Comparison of ENCODE assay signal across 9 cellular contexts in genomic region chr7:98418636-98419315, GRCh38. TPM values are rescaled to one million over a fixed set of nuclear protein-coding genes. Genes with fewer than 3 reads are reported as not detected.
A peak's percentile ranks its signal among the peaks of the same experiment; 100 is the strongest.
DNase-seq lines count a peak whose midpoint lies in the region; ATAC-seq, FAIRE-seq and TF ChIP-seq lines count a peak whose summit lies in the region.
"Had no signal": no experiment of that assay in that cellular context is flagged by ENCODE, and none has a peak within 500 bp of the region (broad histone marks: within the 10 kb centered on the region; RNA-seq: fewer than 3 reads in every experiment).

No MANE protein-coding gene starts in this region.

- H3K27me3 ChIP-seq in Caco-2 (replicated peaks; ENCODE audit: control insufficient read depth, insufficient read depth, low read length) (no peaks in the 10 kb centered on the region), GM12878 (replicated peaks in 1 of 2; ENCODE audit: control insufficient read depth in 2 of 2, insufficient read depth in 2 of 2, low read length in 1 of 2) (0 out of 4 replicates have a peak, but pooled peaks cover 0 to 3% of the 10 kb centered on the region in 2 experiments)
- no peaks in the 10 kb centered on the region for H3K27me3 ChIP-seq in naive thymus-derived CD4-positive, alpha-beta T cell (ENCODE audit: control insufficient read depth in 2 of 2, insufficient read depth in 2 of 2, low read length in 2 of 2)

- H3K9me3 ChIP-seq in Caco-2 (no peaks in the 10 kb centered on the region), GM12878 (replicated peaks; ENCODE audit: control insufficient read depth, insufficient read depth, low read length) (no peaks in the 10 kb centered on the region)
- no peaks in the 10 kb centered on the region for H3K9me3 ChIP-seq in naive thymus-derived CD4-positive, alpha-beta T cell (ENCODE audit: control insufficient read depth in 2 of 3, low read length in 3 of 3)

- TSS peak; percentile 77 for BruUV-seq in Caco-2 (replicated peaks; lab: Mats Ljungman, UMichigan)
- BruUV-seq in GM12878 (replicated peaks; lab: Mats Ljungman, UMichigan) = no TSS peak

- ATAC-seq in GM12878 (no peak; the same call in 2 of the 3 replicates), GM18909 (IDR thresholded peaks at IDR 0.05; ENCODE audit: poor library complexity, unreplicated experiment) (no peak), HG03521 (IDR thresholded peaks at IDR 0.05; ENCODE audit: unreplicated experiment) (no peak)
- ATAC-seq in naive thymus-derived CD4-positive, alpha-beta T cell = peak; percentile 27

- no peak overlapping the region for H3K27ac ChIP-seq in GM12878 (ENCODE audit: control insufficient read depth, insufficient read depth)
- H3K27ac ChIP-seq in naive thymus-derived CD4-positive, alpha-beta T cell (ENCODE audit: low read depth, low read length) = no peak overlapping the region

- H2AFZ ChIP-seq in GM12878 (ENCODE audit: control insufficient read depth, low read depth, low read length) = no peak overlapping the region

- no peaks in the 10 kb centered on the region for H3K79me2 ChIP-seq in GM12878 (ENCODE audit: control insufficient read depth, insufficient read depth, low read length)

- H3K27me3 Mint-ChIP-seq in Caco-2 (ENCODE audit: insufficient read depth, unreplicated experiment) = no peaks in the 10 kb centered on the region
- H3K27me3 Mint-ChIP-seq in naive thymus-derived CD4-positive, alpha-beta T cell = peaks cover 0 to 14% (median 4%) of the 10 kb centered on the region in 5 donors

- peaks cover 18% of the 10 kb centered on the region for H3K36me3 Mint-ChIP-seq in Caco-2 (ENCODE audit: insufficient read depth, unreplicated experiment)
- H3K36me3 Mint-ChIP-seq in naive thymus-derived CD4-positive, alpha-beta T cell = no peaks in the 10 kb centered on the region
- H3K36me3 Mint-ChIP-seq: IgD-negative memory B cell had no signal

- peak overlapping the region; percentile 63 for H3K4me3 Mint-ChIP-seq in Caco-2 (ENCODE audit: unreplicated experiment)
- H3K4me3 Mint-ChIP-seq in naive thymus-derived CD4-positive, alpha-beta T cell = no peak overlapping the region
- H3K4me3 Mint-ChIP-seq: IgD-negative memory B cell had no signal

- H3K4me1 ChIP-seq in Caco-2 = peaks cover 38% of the 10 kb centered on the region
- H3K4me1 ChIP-seq in GM12878 (ENCODE audit: control insufficient read depth, insufficient read depth, low read length) = peaks cover 6% of the 10 kb centered on the region; the same call in 1 of the 2 replicates
- H3K4me1 ChIP-seq in naive thymus-derived CD4-positive, alpha-beta T cell (ENCODE audit: control insufficient read depth in 2 of 2, insufficient read depth in 2 of 2, low read length in 2 of 2) = no peaks in the 10 kb centered on the region

- H3K36me3 ChIP-seq in Caco-2 (ENCODE audit: control insufficient read depth, insufficient read depth, low read length) = no peaks in the 10 kb centered on the region
- no peaks in the 10 kb centered on the region for H3K36me3 ChIP-seq in GM12878 (ENCODE audit: control insufficient read depth in 2 of 2, insufficient read depth in 2 of 2, low read length in 1 of 2)
- no peaks in the 10 kb centered on the region for H3K36me3 ChIP-seq in naive thymus-derived CD4-positive, alpha-beta T cell (ENCODE audit: control insufficient read depth in 2 of 3, insufficient read depth in 3 of 3, low read length in 3 of 3)

- no peak overlapping the region for H3K4me3 ChIP-seq in Caco-2 (ENCODE audit: low read depth, low read length)
- H3K4me3 ChIP-seq in GM12878 = no peak overlapping the region
- H3K4me3 ChIP-seq in naive thymus-derived CD4-positive, alpha-beta T cell (ENCODE audit: low read length) = no peak overlapping the region

- no peak for TF ChIP-seq RAD21 in GM12878 (IDR thresholded peaks at IDR 0.05; ENCODE audit: insufficient read depth, low read depth, low read length)

- intact Hi-C loops in Caco-2 (cut with micrococcal nuclease; ENCODE audit: unreplicated experiment) = no loop called here
- intact Hi-C loops in GM12878 (cut with micrococcal nuclease; ENCODE audit: unreplicated experiment) = no loop called here
- intact Hi-C loops in naive thymus-derived CD4-positive, alpha-beta T cell (cut with micrococcal nuclease) = no loop called here
- intact Hi-C loops in posterior vena cava (cut with DNase I) = no loop called here

- WGBS in GM12878 (ENCODE audit: insufficient coverage, insufficient replicate concordance, low lambda C conversion rate, missing lambda C conversion rate) = 61% methylated on average over 7 of the region's 7 CpGs

- DNase-seq in Caco-2 = peak; percentile 86 to 97
- DNase-seq in LoVo (ENCODE audit: low spot score) = peak; percentile 99
- DNase-seq in GM12878 (ENCODE audit: low read depth, low spot score) = no peak
- no peak for DNase-seq in naive thymus-derived CD4-positive, alpha-beta T cell
- DNase-seq in posterior vena cava (ENCODE audit: low spot score) = no peak
- DNase-seq in effector CD8-positive, alpha-beta T cell (lab: John Stamatoyannopoulos, UW) = no peak

- TF ChIP-seq CTCF in Caco-2 (IDR thresholded peaks at IDR 0.05; ENCODE audit: insufficient read depth in 1 of 2, low read depth in 1 of 2, low read length in 1 of 2, severe bottlenecking in 1 of 2, unreplicated experiment in 1 of 2) = no peak
- no peak for TF ChIP-seq CTCF in GM12878 (IDR thresholded peaks at IDR 0.05 in 2 of 3, conservative IDR thresholded peaks at IDR 0.05 in 1 of 3; ENCODE audit: control insufficient read depth in 2 of 3, extremely low read depth in 1 of 3, insufficient read depth in 1 of 3, low read depth in 3 of 3, low read length in 3 of 3)

- SMC1A ChIA-PET in GM12878 (lab: Charles Lee; ENCODE audit: uncharacterized antibody, unreplicated experiment) = no interaction called here

- no peaks in the 10 kb centered on the region for H4K20me1 ChIP-seq in GM12878 (ENCODE audit: control insufficient read depth, insufficient read depth)

- RAD21 ChIA-PET in GM12878 (lab: Charles Lee; ENCODE audit: unreplicated experiment) = interaction anchor here (1.2 kb wide), 1 partner anchor 418 kb away, joined by 4 read pairs; no protein-coding TSS in a partner anchor

- no peak for FAIRE-seq in GM12878 (lab: Jason Lieb, UNC)

- H3K9me3 Mint-ChIP-seq in Caco-2 (ENCODE audit: unreplicated experiment) = peaks cover 10% of the 10 kb centered on the region
- H3K9me3 Mint-ChIP-seq in naive thymus-derived CD4-positive, alpha-beta T cell = peaks cover 0 to 2% (median 0%) of the 10 kb centered on the region in 11 donors

- TF ChIP-seq EP300 in GM12878 (IDR thresholded peaks at IDR 0.05; ENCODE audit: borderline replicate concordance in 1 of 2, control insufficient read depth in 1 of 2, low read depth in 2 of 2, low read length in 2 of 2) = no peak

- in situ Hi-C loops in GM12878 (cut with MboI) = no loop called here

- peak overlapping the region; percentile 98 for H3K27ac Mint-ChIP-seq in Caco-2 (ENCODE audit: unreplicated experiment)
- H3K27ac Mint-ChIP-seq in naive thymus-derived CD4-positive, alpha-beta T cell = no peak overlapping the region
- H3K27ac Mint-ChIP-seq: IgD-negative memory B cell had no signal

- CTCF ChIA-PET in Caco-2 (lab: Charles Lee) (interaction anchor here (0.7 to 1.2 kb wide), 2 partner anchors 17 to 1940 kb away, joined by 4 read pairs; no protein-coding TSS in a partner anchor), GM12878 (lab: Yijun Ruan, JAX) (interaction anchor here (1.0 to 6.3 kb wide), 6 partner anchors 9 to 422 kb away, joined by 4 to 58 read pairs (median 6); partner anchors contain the start of gene BAIAP2L1)
- CTCF ChIA-PET in naive thymus-derived CD4-positive, alpha-beta T cell (lab: Charles Lee) = no interaction called here

- H3K9ac ChIP-seq in GM12878 (ENCODE audit: control insufficient read depth, insufficient read depth, low read length) = no peak overlapping the region

- POLR2A ChIA-PET in Caco-2 (lab: Charles Lee) = interaction anchor here (1.4 kb wide), 1 partner anchor 11 kb away, joined by 3 read pairs; no protein-coding TSS in a partner anchor
- POLR2A ChIA-PET in GM12878 (lab: Charles Lee) = no interaction called here
- POLR2A ChIA-PET in naive thymus-derived CD4-positive, alpha-beta T cell (lab: Charles Lee) = no interaction called here

- no peak overlapping the region for H3K4me2 ChIP-seq in GM12878 (ENCODE audit: control insufficient read depth, insufficient read depth)

- TF ChIP-seq POLR2A in GM12878 (IDR thresholded peaks at IDR 0.05; ENCODE audit: low read depth, low read length) = no peak

- peaks cover 23% of the 10 kb centered on the region for H3K4me1 Mint-ChIP-seq in Caco-2 (ENCODE audit: low read depth, unreplicated experiment)
- no peaks in the 10 kb centered on the region for H3K4me1 Mint-ChIP-seq in naive thymus-derived CD4-positive, alpha-beta T cell

TF ChIP-seq in GM12878, 131 proteins besides CTCF, POLR2A, EP300 and RAD21 (continues in another document):
- TF ChIP-seq TAF1 (IDR thresholded peaks at IDR 0.05; ENCODE audit: borderline replicate concordance, low read depth, low read length) = no peak
- 0 out of 2 replicates have a peak, but pooled peaks have one; percentile 18 for TF ChIP-seq TCF3 (IDR thresholded peaks at IDR 0.05; ENCODE audit: borderline replicate concordance, insufficient read depth, low read depth, low read length)
- no peak for TF ChIP-seq RUNX3 (IDR thresholded peaks at IDR 0.05; ENCODE audit: low read length)

RNA-seq across cellular contexts. Expression of gene BAIAP2L1, which starts 17.9 kb away (rescaled TPM):
- total RNA-seq in Caco-2 (2022) = 60.9 and 66.9 TPM in 2 replicates
- 57.4 and 58.9 TPM in 2 replicates for total RNA-seq in GM12878 (2013; cell fraction: nucleolus; rRNA removed)
- 23.8 and 24.9 TPM in 2 replicates for total RNA-seq in GM12878 (2014; rRNA removed)
- total RNA-seq in GM12878 (2014; rRNA removed; fragmentation: Illumina TruSeq; extraction: Trizol) = 32.2 and 32.6 TPM in 2 replicates
- 49.5 and 49.9 TPM in 2 replicates for total RNA-seq in GM12878 (2021)
- 17.1 TPM for polyA plus RNA-seq in GM12878 (2011; ENCODE audit: low read depth)
- polyA plus RNA-seq in GM12878 (2011; rRNA removed) = 25.2 and 25.3 TPM in 2 replicates
- 23.8 and 25.3 TPM in 2 replicates for polyA plus RNA-seq in GM12878 (2011; cell fraction: cytosol; rRNA removed)
- polyA plus RNA-seq in GM12878 (2011; cell fraction: nucleus; rRNA removed) = 21.1 and 23.7 TPM in 2 replicates
- 23.9 and 25.8 TPM in 2 replicates for polyA plus RNA-seq in GM12878 (2012)
- 60.2 and 89.5 TPM in 2 replicates for polyA plus RNA-seq in GM12878 (2014; fragmentation: Illumina TruSeq; extraction: Trizol)
- 10 to 100 TPM in 1 of 2 experiments, 1 to 10 TPM in 1; 8.9 to 11.6 TPM for polyA plus RNA-seq in GM12878 (2014; fragmentation: Nextera tagmentation; extraction: Ambion mirVana)
- polyA plus RNA-seq in GM12878 (2014; rRNA removed) = 38.7 and 40.3 TPM in 2 replicates
- polyA plus RNA-seq in GM12878 (2016; fragmentation: Nextera tagmentation; extraction: Ambion mirVana) = 10 to 100 TPM; 54.9 to 58.3 TPM
- polyA minus RNA-seq in GM12878 (2011; rRNA and poly(A)+ RNA removed) = 20.7 and 22.2 TPM in 2 replicates
- polyA minus RNA-seq in GM12878 (2011; cell fraction: cytosol; rRNA and poly(A)+ RNA removed) = 10.6 and 10.7 TPM in 2 replicates
- polyA minus RNA-seq in GM12878 (2011; cell fraction: nucleus; rRNA and poly(A)+ RNA removed) = 10.6 and 16.7 TPM in 2 replicates
- 1 to 10 TPM in 2 of 5 experiments, under 1 TPM in 3; 0.32 to 2.0 (median 0.56) TPM for total RNA-seq in naive thymus-derived CD4-positive, alpha-beta T cell
- 1 to 10 TPM in 1 of 2 donors, under 1 TPM in 1; 0.39 to 1.0 TPM for polyA plus RNA-seq in naive thymus-derived CD4-positive, alpha-beta T cell
- 1 to 10 TPM; 1.5 to 1.6 TPM for total RNA-seq in posterior vena cava

Comparison
In these comparisons a context has a peak if more than half of its experiments do, and no peak if none do; other contexts are left out.
1. DNase-seq: peak in Caco-2 (2 of 2) and LoVo (single experiment); none in GM12878 (single experiment), naive thymus-derived CD4-positive, alpha-beta T cell (0 of 9), posterior vena cava (single experiment) and effector CD8-positive, alpha-beta T cell (single experiment).
2. RNA of gene BAIAP2L1, which starts 17.9 kb away (total RNA-seq): 60.9 to 66.9 TPM in Caco-2 and 23.8 to 58.9 TPM in GM12878; 1.5 to 1.6 TPM in posterior vena cava and 0.32 to 2.0 TPM in naive thymus-derived CD4-positive, alpha-beta T cell; every median in the first group is over 4 times any median in the second.